ENCODE assay signal across 8 cellular contexts in genomic region chr12:121465921-121466799, GRCh38.
DNase-seq lines count a peak whose midpoint lies in the region; ATAC-seq and TF ChIP-seq lines count a peak whose summit lies in the region.

No MANE protein-coding gene starts in this region.

- peaks cover 44% of the 10 kb centered on the region for H4K20me1 ChIP-seq in GM23338 (replicated peaks; ENCODE audit: insufficient read depth)

- no peak overlapping the region for H2BK15ac ChIP-seq in neuronal stem cell (ENCODE audit: low read length)

- no peak overlapping the region for H3K9ac ChIP-seq in neuronal stem cell (ENCODE audit: low read depth, low read length, poor library complexity)

- no peak overlapping the region; the same call in 1 of the 2 replicates for H3K27ac Mint-ChIP-seq in GM23338
- H3K27ac Mint-ChIP-seq in activated CD4-positive, alpha-beta memory T cell treated with anti-CD3 and anti-CD28 coated beads, Interleukin-2, amount 10 ng/mL, durations not matched to agents 7 days and 5 days = peak overlapping the region; percentile 90

- H2BK12ac ChIP-seq in neuronal stem cell (ENCODE audit: low read length) = no peak overlapping the region

- H3K4me3 Mint-ChIP-seq in GM23338 = peak overlapping the region; percentile 88
- peak overlapping the region; percentile 93 for H3K4me3 Mint-ChIP-seq in activated CD4-positive, alpha-beta memory T cell treated with anti-CD3 and anti-CD28 coated beads, Interleukin-2, amount 10 ng/mL, durations not matched to agents 7 days and 5 days

- peak overlapping the region; percentile 62 for H3K18ac ChIP-seq in neuronal stem cell (ENCODE audit: low read length)

- no peak overlapping the region for H2AFZ ChIP-seq in GM23338
- H2AFZ ChIP-seq in neuronal stem cell (ENCODE audit: low read length) = peak overlapping the region; percentile 63

- H3K14ac ChIP-seq in neuronal stem cell (ENCODE audit: low read length) = no peak overlapping the region

- no peaks in the 10 kb centered on the region for H3K9me3 ChIP-seq in neuronal stem cell (replicated peaks in 1 of 2; ENCODE audit: control insufficient read depth in 2 of 2, insufficient read depth in 1 of 2, low read depth in 1 of 2, low read length in 2 of 2)

- peaks cover 53% of the 10 kb centered on the region for H3K79me2 ChIP-seq in GM23338 (replicated peaks; ENCODE audit: insufficient read depth)

- CTCF ChIA-PET in activated CD4-positive, alpha-beta memory T cell treated with anti-CD3 and anti-CD28 coated beads, Interleukin-2, amount 10 ng/mL, durations not matched to agents 7 days and 5 days (lab: Charles Lee) = interaction anchor here (0.8 kb wide), 1 partner anchor 28 kb away, joined by 3 read pairs; no protein-coding TSS in a partner anchor

- peaks cover 7% of the 10 kb centered on the region for H3K36me3 Mint-ChIP-seq in GM23338 (ENCODE audit: low read depth)
- peaks cover 11% of the 10 kb centered on the region for H3K36me3 Mint-ChIP-seq in activated CD4-positive, alpha-beta memory T cell treated with anti-CD3 and anti-CD28 coated beads, Interleukin-2, amount 10 ng/mL, durations not matched to agents 7 days and 5 days (ENCODE audit: low read depth)

- no peak overlapping the region for H2BK120ac ChIP-seq in neuronal stem cell (ENCODE audit: low read depth, low read length)

- H4K8ac ChIP-seq in neuronal stem cell (ENCODE audit: low read depth, low read length) = no peak overlapping the region

- H3K27me3 ChIP-seq in GM23338 (ENCODE audit: insufficient read depth) = no peaks in the 10 kb centered on the region
- H3K27me3 ChIP-seq in neuronal stem cell (ENCODE audit: control insufficient read depth in 3 of 3, insufficient read depth in 3 of 3, low read depth in 1 of 3, low read length in 3 of 3) = peaks cover 0 to 1% (median 0%) of the 10 kb centered on the region in 3 experiments

- no peak overlapping the region for H3K23ac ChIP-seq in neuronal stem cell (ENCODE audit: low read depth, low read length, poor library complexity)

- no peaks in the 10 kb centered on the region for H3K9me2 ChIP-seq in GM23338 (ENCODE audit: insufficient read depth)

- peaks cover 11% of the 10 kb centered on the region for H3K27me3 Mint-ChIP-seq in GM23338 (ENCODE audit: insufficient read depth, low read depth, poor library complexity)
- no peaks in the 10 kb centered on the region for H3K27me3 Mint-ChIP-seq in activated CD4-positive, alpha-beta memory T cell treated with anti-CD3 and anti-CD28 coated beads, Interleukin-2, amount 10 ng/mL, durations not matched to agents 7 days and 5 days

- peaks cover 25% of the 10 kb centered on the region; the same call in 1 of the 2 replicates for H3F3A ChIP-seq in GM23338 (replicated peaks; ENCODE audit: low read depth)

- H2AK5ac ChIP-seq in neuronal stem cell (ENCODE audit: low read depth, low read length) = no peak overlapping the region

- H2BK5ac ChIP-seq in neuronal stem cell (ENCODE audit: low read length) = no peak overlapping the region

- H3K9me3 Mint-ChIP-seq in GM23338 = no peaks in the 10 kb centered on the region; the same call in 1 of the 3 replicates
- H3K9me3 Mint-ChIP-seq in activated CD4-positive, alpha-beta memory T cell treated with anti-CD3 and anti-CD28 coated beads, Interleukin-2, amount 10 ng/mL, durations not matched to agents 7 days and 5 days = no peaks in the 10 kb centered on the region

- TF ChIP-seq CTCF in GM23338 (conservative IDR thresholded peaks at IDR 0.05; ENCODE audit: low read depth in 2 of 2) (no peak), GM10266 (IDR thresholded peaks at IDR 0.05; ENCODE audit: control insufficient read depth, insufficient read depth, low read depth, missing control alignments) (no peak)

- H3K4me1 ChIP-seq in GM23338 (ENCODE audit: insufficient read depth) (peaks cover 12% of the 10 kb centered on the region; the same call in 1 of the 2 replicates), neuronal stem cell (ENCODE audit: control insufficient read depth in 2 of 2, insufficient read depth in 1 of 2, low read depth in 1 of 2, low read length in 2 of 2) (peaks cover 6 to 8% of the 10 kb centered on the region in 2 donors)

- H3K79me1 ChIP-seq in neuronal stem cell (ENCODE audit: low read depth, low read length) = peaks cover 11% of the 10 kb centered on the region

- WGBS in neuronal stem cell (ENCODE audit: extremely low coverage in 2 of 2, insufficient read length in 2 of 2, insufficient replicate concordance in 1 of 2), 2 donors = no CpG with 5 or more reads among the region's 71 CpGs

- no peak for ATAC-seq in GM23338
- ATAC-seq in HG03378 (IDR thresholded peaks at IDR 0.05; ENCODE audit: unreplicated experiment) = no peak

- peaks cover 31% of the 10 kb centered on the region for H3K4me1 Mint-ChIP-seq in GM23338
- H3K4me1 Mint-ChIP-seq in activated CD4-positive, alpha-beta memory T cell treated with anti-CD3 and anti-CD28 coated beads, Interleukin-2, amount 10 ng/mL, durations not matched to agents 7 days and 5 days = peaks cover 40% of the 10 kb centered on the region

- no peaks in the 10 kb centered on the region for H3K36me3 ChIP-seq in GM23338 (ENCODE audit: insufficient read depth)
- peaks cover 4 to 15% of the 10 kb centered on the region in 2 donors for H3K36me3 ChIP-seq in neuronal stem cell (replicated peaks in 1 of 2; ENCODE audit: control insufficient read depth in 2 of 2, insufficient read depth in 2 of 2, low read length in 2 of 2)

- DNase-seq in GM03348 (ENCODE audit: low spot score) (peak; percentile 74), GM23338 (ENCODE audit: low spot score) (peak; percentile 51), LoVo (ENCODE audit: low spot score) (peak; percentile 27), epidermal melanocyte (ENCODE audit: insufficient read length, low spot score) (peak; percentile 42), neuronal stem cell (ENCODE audit: low spot score) (no peak), GM10266 (ENCODE audit: extremely low spot score) (no peak)
- peak; percentile 60 for DNase-seq in activated CD4-positive, alpha-beta memory T cell treated with anti-CD3 and anti-CD28 coated beads, Interleukin-2, amount 10 ng/mL, durations not matched to agents 7 days and 5 days

- H3K27ac ChIP-seq in GM23338 (ENCODE audit: low read depth) = no peak overlapping the region
- H3K27ac ChIP-seq in neuronal stem cell (replicated peaks; ENCODE audit: low read length) = no peak overlapping the region

- peak overlapping the region; percentile 85 for H3K4me2 ChIP-seq in GM23338
- peak overlapping the region; percentile 85 for H3K4me2 ChIP-seq in neuronal stem cell (ENCODE audit: insufficient read depth, low read length, poor library complexity, severe bottlenecking)

- H3K4me3 ChIP-seq in GM23338 (peak overlapping the region; percentile 60), neuronal stem cell (ENCODE audit: low read length in 2 of 2) (peak overlapping the region; percentile 58 to 88)

- POLR2A ChIA-PET in activated CD4-positive, alpha-beta memory T cell treated with anti-CD3 and anti-CD28 coated beads, Interleukin-2, amount 10 ng/mL, durations not matched to agents 7 days and 5 days (lab: Charles Lee) = interaction anchor here (0.6 to 1.4 kb wide), 4 partner anchors 34 to 885 kb away, joined by 3 read pairs; no protein-coding TSS in a partner anchor

- no peak overlapping the region for H4K91ac ChIP-seq in neuronal stem cell (ENCODE audit: low read depth, low read length, poor library complexity)

- no peak overlapping the region for H3K4ac ChIP-seq in neuronal stem cell (ENCODE audit: low read length)

TF ChIP-seq in GM23338, 12 proteins besides CTCF, POLR2A, EP300 and RAD21 (continues in another document):
- TF ChIP-seq ETS1 (IDR thresholded peaks at IDR 0.05) = no peak
- no peak for TF ChIP-seq ZNF114 (CRISPR knock-in tag; IDR thresholded peaks at IDR 0.05)
- no peak for TF ChIP-seq JUNB (IDR thresholded peaks at IDR 0.05; ENCODE audit: unreplicated experiment)

Comparison
In these comparisons a context has a peak if more than half of its experiments do, and no peak if none do; other contexts are left out.
1. DNase-seq: peak in GM03348 (single experiment), GM23338 (single experiment), LoVo (single experiment), activated CD4-positive, alpha-beta memory T cell treated with anti-CD3 and anti-CD28 coated beads, Interleukin-2, amount 10 ng/mL, durations not matched to agents 7 days and 5 days (single experiment) and epidermal melanocyte (single experiment); none in neuronal stem cell (single experiment) and GM10266 (single experiment).